8 cellular contexts compared by ENCODE assay signal in the genomic region with DNA sequence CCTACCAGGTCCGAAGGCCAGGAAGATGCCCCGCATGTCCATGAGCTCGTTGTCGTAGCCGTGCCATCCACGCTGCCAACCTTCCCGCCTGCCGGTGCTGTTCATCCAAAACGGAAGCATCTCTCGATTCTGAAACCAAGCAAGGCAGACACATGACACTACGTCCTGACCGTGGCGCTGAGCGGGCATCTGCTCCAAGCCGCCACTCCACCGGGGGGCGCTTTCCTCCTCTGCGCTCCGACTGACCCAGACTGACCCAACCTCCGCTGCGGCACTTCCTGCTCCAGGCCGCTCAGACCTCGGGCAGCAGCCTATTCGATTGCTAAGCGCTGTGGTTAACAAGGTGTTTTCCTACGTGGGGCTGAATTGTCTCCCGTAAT.
DNase-seq lines count a peak whose midpoint lies in the region; ATAC-seq and TF ChIP-seq lines count a peak whose summit lies in the region.

No MANE protein-coding gene starts in this region.

- no peak overlapping the region for H3K27ac Mint-ChIP-seq in activated B cell treated with CpG ODN at 0.5 μM for 24 hours

- ATAC-seq in GM19043 (IDR thresholded peaks at IDR 0.05; ENCODE audit: low read depth, unreplicated experiment) (peak; percentile 63), activated B cell treated with CpG ODN at 0.5 μM for 24 hours (ENCODE audit: low read depth) (no peak), left ventricle myocardium superior (peak; percentile 57)

- no peaks in the 10 kb centered on the region for H3K9me3 Mint-ChIP-seq in activated B cell treated with CpG ODN at 0.5 μM for 24 hours

- no peak overlapping the region for H3K27ac ChIP-seq in 22Rv1

- intact Hi-C loops in activated B cell treated with CpG ODN at 0.5 μM for 24 hours (cut with micrococcal nuclease), result no loop called here
- intact Hi-C loops in left ventricle myocardium superior (cut with micrococcal nuclease), result no loop called here

- H3K36me3 Mint-ChIP-seq in activated B cell treated with CpG ODN at 0.5 μM for 24 hours (ENCODE audit: low read depth), result no peaks in the 10 kb centered on the region

- POLR2A ChIA-PET in activated B cell treated with CpG ODN at 0.5 μM for 24 hours (lab: Charles Lee), result no interaction called here

- H3K4me3 Mint-ChIP-seq in activated B cell treated with CpG ODN at 0.5 μM for 24 hours, result peak overlapping the region; percentile 64

- peak; percentile 59 for TF ChIP-seq CTCF in 22Rv1 (IDR thresholded peaks at IDR 0.05)
- TF ChIP-seq CTCF in activated B cell treated with CpG ODN at 0.5 μM for 24 hours (IDR thresholded peaks at IDR 0.05), result no peak

- peaks cover 21% of the 10 kb centered on the region for H3K27me3 Mint-ChIP-seq in activated B cell treated with CpG ODN at 0.5 μM for 24 hours

- no peak for DNase-seq in activated B cell treated with CpG ODN at 0.5 μM for 24 hours
- peak; percentile 68 for DNase-seq in left ventricle myocardium superior
- DNase-seq in putamen (ENCODE audit: low spot score), result peak; percentile 23
- DNase-seq in 8988T, result no peak
- DNase-seq in NCI-H146 (lab: John Stamatoyannopoulos, UW), result no peak
- no peak for DNase-seq in SIG-M5 (lab: John Stamatoyannopoulos, UW)

- CTCF ChIA-PET in activated B cell treated with CpG ODN at 0.5 μM for 24 hours (lab: Charles Lee), result no interaction called here

- peaks cover 4% of the 10 kb centered on the region for H3K4me1 Mint-ChIP-seq in activated B cell treated with CpG ODN at 0.5 μM for 24 hours

Comparison
In these comparisons a context has a peak if more than half of its experiments do, and no peak if none do; other contexts are left out.
1. DNase-seq: peak in left ventricle myocardium superior (single experiment) and putamen (single experiment); none in activated B cell treated with CpG ODN at 0.5 μM for 24 hours (single experiment), 8988T (single experiment), NCI-H146 (single experiment) and SIG-M5 (single experiment).